In the genomic region with DNA sequence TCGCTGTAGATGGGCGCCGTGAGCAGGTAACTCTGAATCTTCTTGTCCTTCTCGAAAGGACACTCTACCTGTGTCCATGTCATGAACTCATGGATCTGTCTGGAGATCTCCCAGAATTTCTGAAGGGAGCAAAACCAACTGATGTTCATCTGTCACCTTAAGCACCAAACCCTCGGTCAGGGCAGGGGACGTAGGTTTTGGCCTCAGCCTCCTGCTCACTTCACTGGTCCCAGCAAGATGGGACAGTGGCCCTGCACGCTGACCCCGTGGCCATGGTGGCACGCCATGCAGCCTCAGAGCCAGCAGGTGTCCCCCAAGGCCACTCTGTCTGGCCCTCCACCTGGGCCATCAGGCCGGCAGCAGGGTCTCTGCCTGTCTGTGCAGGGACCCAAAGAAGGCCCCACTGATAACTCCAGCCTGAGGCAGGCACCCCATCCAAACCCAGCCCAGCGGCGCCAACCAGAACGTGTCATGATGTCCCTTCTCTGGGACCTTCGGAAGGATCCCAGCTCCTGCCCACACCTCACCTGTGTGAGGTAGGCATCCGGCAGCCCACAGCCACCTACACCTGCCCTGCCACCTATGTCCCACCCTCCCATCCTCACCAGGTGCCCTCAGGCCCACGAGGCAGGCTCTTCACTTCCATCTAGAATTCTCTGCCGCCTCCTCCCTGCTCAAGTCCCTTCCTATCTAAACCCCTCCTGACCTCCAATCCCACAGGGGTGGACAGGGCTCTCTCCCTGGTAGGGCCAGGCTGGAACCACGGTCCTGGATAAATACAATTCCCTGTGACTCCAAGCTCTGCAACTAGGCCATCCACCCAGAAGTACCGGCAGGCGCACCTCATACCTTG, we compare ENCODE assay signal across 17 cellular contexts. TPM values are rescaled to one million over a fixed set of nuclear protein-coding genes. Genes with fewer than 3 reads are reported as not detected.
DNase-seq lines count a peak whose midpoint lies in the region; ATAC-seq and TF ChIP-seq lines count a peak whose summit lies in the region.
"Had no signal": no experiment of that assay in that cellular context is flagged by ENCODE, and none has a peak within 500 bp of the region (broad histone marks: within the 10 kb centered on the region; RNA-seq: fewer than 3 reads in every experiment).

No MANE protein-coding gene starts in this region.

- H2AK5ac ChIP-seq in H9 (ENCODE audit: insufficient read length, low read length): no peak overlapping the region

- no peak overlapping the region for H2BK15ac ChIP-seq in H9 (ENCODE audit: low read depth, low read length)

- H3K23me2 ChIP-seq in H9 (ENCODE audit: insufficient read length, low read depth, low read length, poor library complexity, severe bottlenecking): no peaks in the 10 kb centered on the region

- no peak overlapping the region for H3K18ac ChIP-seq in H9 (ENCODE audit: insufficient read length, low read depth, low read length)

- no peaks in the 10 kb centered on the region for H3K9me3 Mint-ChIP-seq in activated CD8-positive, alpha-beta memory T cell treated with anti-CD3 and anti-CD28 coated beads, Interleukin-2, amount 10 ng/mL, durations not matched to agents 7 days and 5 days (ENCODE audit: low read depth)
- no peaks in the 10 kb centered on the region for H3K9me3 Mint-ChIP-seq in H9
- no peaks in the 10 kb centered on the region for H3K9me3 Mint-ChIP-seq in stimulated activated effector memory CD8-positive, alpha-beta T cell treated with anti-CD3 and anti-CD28 coated beads, Interleukin-12 subunit alpha, Interleukin-12 subunit beta, amount 100 ng/mL, for 72 hours
- H3K9me3 Mint-ChIP-seq: activated T-cell treated with anti-CD3 and anti-CD28 coated beads, Interleukin-2, amount 50 U/mL, for 4 hours; CD4-positive, alpha-beta T cell; stimulated activated memory B cell treated with anti-CD40 and anti-IgM and Interleukin-4, amounts not matched to agents 10 μg/mL and 1 μg/mL and 100 μg/mL, for 72 hours had no signal

- H4K91ac ChIP-seq in H9 (ENCODE audit: insufficient read length, low read depth, low read length): no peak overlapping the region

- no peak overlapping the region for H3K4me3 Mint-ChIP-seq in activated CD8-positive, alpha-beta memory T cell treated with anti-CD3 and anti-CD28 coated beads, Interleukin-2, amount 10 ng/mL, durations not matched to agents 7 days and 5 days
- H3K4me3 Mint-ChIP-seq in H9: no peak overlapping the region
- H3K4me3 Mint-ChIP-seq in stimulated activated effector memory CD8-positive, alpha-beta T cell treated with anti-CD3 and anti-CD28 coated beads, Interleukin-12 subunit alpha, Interleukin-12 subunit beta, amount 100 ng/mL, for 72 hours: no peak overlapping the region
- H3K4me3 Mint-ChIP-seq: activated T-cell treated with anti-CD3 and anti-CD28 coated beads, Interleukin-2, amount 50 U/mL, for 4 hours; CD4-positive, alpha-beta T cell; stimulated activated memory B cell treated with anti-CD40 and anti-IgM and Interleukin-4, amounts not matched to agents 10 μg/mL and 1 μg/mL and 100 μg/mL, for 72 hours had no signal

- H3K79me2 ChIP-seq in H9 (ENCODE audit: insufficient read depth, low read length): no peaks in the 10 kb centered on the region

- no peaks in the 10 kb centered on the region for H4K20me1 ChIP-seq in H9 (ENCODE audit: control insufficient read depth, insufficient read depth, insufficient read length)

- WGBS in H9 (ENCODE audit: extremely low coverage, insufficient read length, low lambda C conversion rate): no CpG with 5 or more reads among the region's 20 CpGs

- H3K27ac Mint-ChIP-seq in activated CD8-positive, alpha-beta memory T cell treated with anti-CD3 and anti-CD28 coated beads, Interleukin-2, amount 10 ng/mL, durations not matched to agents 7 days and 5 days: no peak overlapping the region
- no peak overlapping the region for H3K27ac Mint-ChIP-seq in H9
- H3K27ac Mint-ChIP-seq in stimulated activated effector memory CD8-positive, alpha-beta T cell treated with anti-CD3 and anti-CD28 coated beads, Interleukin-12 subunit alpha, Interleukin-12 subunit beta, amount 100 ng/mL, for 72 hours: peak overlapping the region; percentile 80
- H3K27ac Mint-ChIP-seq: CD4-positive, alpha-beta T cell; stimulated activated memory B cell treated with anti-CD40 and anti-IgM and Interleukin-4, amounts not matched to agents 10 μg/mL and 1 μg/mL and 100 μg/mL, for 72 hours had no signal

- no peak overlapping the region for H4K8ac ChIP-seq in H9 (replicated peaks; ENCODE audit: insufficient read length, low read depth, low read length)

- TF ChIP-seq CTCF in H9 (conservative IDR thresholded peaks at IDR 0.05): 0 out of 3 replicates have a peak, but pooled peaks have one; percentile 10

- no peak overlapping the region for H2BK12ac ChIP-seq in H9 (ENCODE audit: insufficient read length, low read depth, low read length)

- no peaks in the 10 kb centered on the region for H3K27me3 Mint-ChIP-seq in activated CD8-positive, alpha-beta memory T cell treated with anti-CD3 and anti-CD28 coated beads, Interleukin-2, amount 10 ng/mL, durations not matched to agents 7 days and 5 days
- H3K27me3 Mint-ChIP-seq in H9 (ENCODE audit: low read depth): no peaks in the 10 kb centered on the region
- H3K27me3 Mint-ChIP-seq: CD4-positive, alpha-beta T cell; stimulated activated memory B cell treated with anti-CD40 and anti-IgM and Interleukin-4, amounts not matched to agents 10 μg/mL and 1 μg/mL and 100 μg/mL, for 72 hours had no signal

- no peaks in the 10 kb centered on the region for H3K79me1 ChIP-seq in H9 (ENCODE audit: insufficient read depth, low read depth, low read length, poor library complexity, severe bottlenecking)

- no peak overlapping the region for H4K5ac ChIP-seq in H9 (ENCODE audit: insufficient read length, low read depth, low read length)

- H3K27ac ChIP-seq in H9 (ENCODE audit: insufficient read length, low read depth, low read length): no peak overlapping the region
- H3K27ac ChIP-seq: prostate gland, SJSA1 had no signal

- no peak overlapping the region for H2BK20ac ChIP-seq in H9 (ENCODE audit: low read depth, low read length, poor library complexity, severe bottlenecking)

- H3K4me1 Mint-ChIP-seq in activated CD8-positive, alpha-beta memory T cell treated with anti-CD3 and anti-CD28 coated beads, Interleukin-2, amount 10 ng/mL, durations not matched to agents 7 days and 5 days: peaks cover 2% of the 10 kb centered on the region
- H3K4me1 Mint-ChIP-seq in H9: peaks cover 12 to 21% of the 10 kb centered on the region in 2 experiments
- peaks cover 17% of the 10 kb centered on the region for H3K4me1 Mint-ChIP-seq in stimulated activated effector memory CD8-positive, alpha-beta T cell treated with anti-CD3 and anti-CD28 coated beads, Interleukin-12 subunit alpha, Interleukin-12 subunit beta, amount 100 ng/mL, for 72 hours

- DNase-seq in activated CD8-positive, alpha-beta memory T cell treated with anti-CD3 and anti-CD28 coated beads, Interleukin-2, amount 10 ng/mL, durations not matched to agents 7 days and 5 days: peak; percentile 37
- no peak for DNase-seq in activated CD8-positive, alpha-beta memory T cell treated with anti-CD3 and anti-CD28 coated beads, Interleukin-2, amount 50 U/mL, for 48 hours
- DNase-seq in H9 (peak; percentile 28), islet precursor cell (peak; percentile 46), kidney glomerular epithelial cell (lab: John Stamatoyannopoulos, UW) (no peak), HUDEP-2 (lab: John Stamatoyannopoulos, UW; ENCODE audit: unreplicated experiment in 76 of 76) (no peak), SHP77 (lab: John Stamatoyannopoulos, UW) (no peak)
- peak in 1 of 2 donors; percentile 2 for DNase-seq in stimulated activated effector memory CD8-positive, alpha-beta T cell treated with anti-CD3 and anti-CD28 coated beads, Interleukin-12 subunit alpha, Interleukin-12 subunit beta, amount 100 ng/mL, for 72 hours (ENCODE audit: low spot score in 2 of 2)
- DNase-seq: activated T-cell treated with anti-CD3 and anti-CD28 coated beads, Interleukin-2, amount 50 U/mL, for 4 hours; central memory CD4-positive, alpha-beta T cell; DMS79; NCI-H146; T-helper 9 cell had no signal

- no peak overlapping the region for H3K4ac ChIP-seq in H9 (ENCODE audit: low read depth, low read length)

- H3K4me2 ChIP-seq in H9 (ENCODE audit: insufficient read depth, insufficient read length, low read length): no peak overlapping the region

- no peaks in the 10 kb centered on the region for H3K4me1 ChIP-seq in H9 (ENCODE audit: insufficient read depth, low read length)
- H3K4me1 ChIP-seq: SJSA1 had no signal

- no peak overlapping the region for H3K9ac ChIP-seq in H9 (ENCODE audit: extremely low read depth, insufficient read length, low read length)

- H3K27me3 ChIP-seq in H9 (ENCODE audit: insufficient read depth, low read length): no peaks in the 10 kb centered on the region
- H3K27me3 ChIP-seq: SJSA1 had no signal

- CTCF ChIA-PET in activated CD8-positive, alpha-beta memory T cell treated with anti-CD3 and anti-CD28 coated beads, Interleukin-2, amount 10 ng/mL, durations not matched to agents 7 days and 5 days (lab: Charles Lee): interaction anchor here (0.6 to 10.8 kb wide), 7 partner anchors 8 to 96 kb away, joined by 3 to 176 read pairs (median 4); no protein-coding TSS in a partner anchor

- H2BK120ac ChIP-seq in H9 (ENCODE audit: low read depth, low read length, poor library complexity, severe bottlenecking): no peak overlapping the region

- no peaks in the 10 kb centered on the region for H3K9me3 ChIP-seq in H9 (ENCODE audit: control insufficient read depth, low read depth, low read length)
- H3K9me3 ChIP-seq: prostate gland, SJSA1 had no signal

- H3K36me3 Mint-ChIP-seq in activated CD8-positive, alpha-beta memory T cell treated with anti-CD3 and anti-CD28 coated beads, Interleukin-2, amount 10 ng/mL, durations not matched to agents 7 days and 5 days: peaks cover under 1% of the 10 kb centered on the region
- peaks cover 30 to 51% (median 47%) of the 10 kb centered on the region in 3 experiments; a peak in 6 of 7 replicates for H3K36me3 Mint-ChIP-seq in H9 (ENCODE audit: insufficient read depth in 1 of 3, low read depth in 3 of 3)
- H3K36me3 Mint-ChIP-seq in stimulated activated effector memory CD8-positive, alpha-beta T cell treated with anti-CD3 and anti-CD28 coated beads, Interleukin-12 subunit alpha, Interleukin-12 subunit beta, amount 100 ng/mL, for 72 hours: peaks cover 36% of the 10 kb centered on the region
- H3K36me3 Mint-ChIP-seq: stimulated activated memory B cell treated with anti-CD40 and anti-IgM and Interleukin-4, amounts not matched to agents 10 μg/mL and 1 μg/mL and 100 μg/mL, for 72 hours had no signal

- no peak for ATAC-seq in activated CD8-positive, alpha-beta memory T cell treated with anti-CD3 and anti-CD28 coated beads, Interleukin-2, amount 10 ng/mL, durations not matched to agents 7 days and 5 days
- ATAC-seq in stimulated activated effector memory CD8-positive, alpha-beta T cell treated with anti-CD3 and anti-CD28 coated beads, Interleukin-12 subunit alpha, Interleukin-12 subunit beta, amount 100 ng/mL, for 72 hours: no peak
- ATAC-seq: activated T-cell treated with anti-CD3 and anti-CD28 coated beads, Interleukin-2, amount 50 U/mL, for 4 hours; stimulated activated memory B cell treated with anti-CD40 and anti-IgM and Interleukin-4, amounts not matched to agents 10 μg/mL and 1 μg/mL and 100 μg/mL, for 72 hours had no signal

- no peak overlapping the region for H2AFZ ChIP-seq in H9 (ENCODE audit: low read length)

- H3K14ac ChIP-seq in H9 (ENCODE audit: insufficient read depth, low read length): no peak overlapping the region

- no peak overlapping the region for H2BK5ac ChIP-seq in H9 (ENCODE audit: insufficient read length, low read length)

- no peak overlapping the region for H3T11ph ChIP-seq in H9 (ENCODE audit: low read length)

- no peak overlapping the region for H3K56ac ChIP-seq in H9 (ENCODE audit: insufficient read length, low read depth, low read length)

- no peak overlapping the region for H3K23ac ChIP-seq in H9 (ENCODE audit: insufficient read length, low read depth, low read length)

RNA-seq across cellular contexts. Expression of a gene that starts 59.0 kb away (rescaled TPM):
- 10 to 100 TPM; 38.0 to 39.7 TPM for total RNA-seq in activated CD8-positive, alpha-beta memory T cell treated with anti-CD3 and anti-CD28 coated beads, Interleukin-2, amount 10 ng/mL, durations not matched to agents 7 days and 5 days
- total RNA-seq in H9 (2021): 8.9 and 9.7 TPM in 2 replicates

Comparison
In these comparisons a context has a peak if more than half of its experiments do, and no peak if none do; other contexts are left out.
1. DNase-seq: peak in activated CD8-positive, alpha-beta memory T cell treated with anti-CD3 and anti-CD28 coated beads, Interleukin-2, amount 10 ng/mL, durations not matched to agents 7 days and 5 days (single experiment), H9 (single experiment) and islet precursor cell (single experiment); none in activated CD8-positive, alpha-beta memory T cell treated with anti-CD3 and anti-CD28 coated beads, Interleukin-2, amount 50 U/mL, for 48 hours (single experiment), kidney glomerular epithelial cell (single experiment), HUDEP-2 (0 of 76) and SHP77 (0 of 2).